Comparison of ENCODE assay signal across 15 cellular contexts in the genomic region with DNA sequence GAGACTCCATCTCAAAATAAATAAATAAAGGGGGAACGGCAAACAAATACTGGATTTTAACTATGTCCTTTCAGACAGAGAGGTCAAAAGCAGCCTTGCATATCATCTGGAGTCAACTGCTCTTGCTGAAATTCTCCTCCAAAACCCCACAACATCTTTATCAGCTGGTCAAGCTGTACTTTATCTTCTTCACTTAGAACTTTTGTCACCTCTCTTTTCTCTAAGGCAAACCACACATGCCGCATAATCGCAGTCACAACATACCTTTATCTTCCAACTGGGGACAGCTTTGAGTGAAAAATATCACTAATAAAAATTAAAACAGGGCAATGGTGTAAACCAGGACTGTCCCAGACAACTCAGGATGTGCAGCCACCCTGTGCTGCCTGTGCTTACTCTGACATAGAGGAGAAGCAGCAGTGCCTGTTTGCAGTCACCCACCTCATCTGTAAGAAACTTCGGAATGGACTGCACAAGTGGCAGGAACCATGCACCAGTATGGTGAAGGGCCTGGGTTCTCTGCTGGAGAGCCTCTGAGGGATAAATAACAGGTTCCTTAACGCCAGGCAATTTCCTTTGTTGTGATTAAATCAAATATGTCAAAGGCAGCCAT.
"Had no signal": no experiment of that assay in that cellular context is flagged by ENCODE, and none has a peak within 500 bp of the region (broad histone marks: within the 10 kb centered on the region; RNA-seq: fewer than 3 reads in every experiment).

No MANE protein-coding gene starts in this region.

- H3K27me3 Mint-ChIP-seq: activated naive CD4-positive, alpha-beta T cell treated with anti-CD3 and anti-CD28 coated beads, Interleukin-2, amount 10 ng/mL, durations not matched to agents 7 days and 5 days; naive B cell had no signal

- ATAC-seq: activated T-cell treated with anti-CD3 and anti-CD28 coated beads, Interleukin-2, amount 50 U/mL, for 72 hours; stimulated activated naive CD8-positive, alpha-beta T cell treated with anti-CD3 and anti-CD28 coated beads, Interleukin-15, Interleukin-2, amounts not matched to agents 100 U/mL and 50 U/mL, for 24 hours had no signal

- FAIRE-seq: kidney had no signal

- H3K4me3 ChIP-seq: coronary artery, lower lobe of right lung, sigmoid colon, smooth muscle cell had no signal

- H3K4me3 Mint-ChIP-seq: activated naive CD4-positive, alpha-beta T cell treated with anti-CD3 and anti-CD28 coated beads, Interleukin-2, amount 10 ng/mL, durations not matched to agents 7 days and 5 days; activated T-cell treated with anti-CD3 and anti-CD28 coated beads, Interleukin-2, amount 50 U/mL, for 72 hours; naive B cell had no signal

- H3K27ac Mint-ChIP-seq: activated naive CD4-positive, alpha-beta T cell treated with anti-CD3 and anti-CD28 coated beads, Interleukin-2, amount 10 ng/mL, durations not matched to agents 7 days and 5 days; activated T-cell treated with anti-CD3 and anti-CD28 coated beads, Interleukin-2, amount 50 U/mL, for 72 hours had no signal

- H3K9me3 Mint-ChIP-seq: activated naive CD4-positive, alpha-beta T cell treated with anti-CD3 and anti-CD28 coated beads, Interleukin-2, amount 10 ng/mL, durations not matched to agents 7 days and 5 days; activated T-cell treated with anti-CD3 and anti-CD28 coated beads, Interleukin-2, amount 50 U/mL, for 72 hours; naive B cell had no signal

- H3K4me2 ChIP-seq: smooth muscle cell had no signal

- DNase-seq: activated CD4-positive, alpha-beta T cell treated with anti-CD3 and anti-CD28 coated beads for 1 hour; activated CD4-positive, alpha-beta T cell treated with anti-CD3 and anti-CD28 coated beads, Interleukin-2, amount 50 U/mL, for 4 hours; activated effector memory CD4-positive, alpha-beta T cell treated with anti-CD3 and anti-CD28 coated beads, Interleukin-2, amount 50 U/mL, for 16 hours; activated naive CD4-positive, alpha-beta T cell treated with anti-CD3 and anti-CD28 coated beads, Interleukin-2, amount 10 ng/mL, durations not matched to agents 7 days and 5 days; activated T-cell treated with anti-CD3 and anti-CD28 coated beads, Interleukin-2, amount 50 U/mL, for 72 hours; cerebellar nuclear complex; kidney; lower lobe of right lung; naive B cell; sigmoid colon; stimulated activated CD4-positive, alpha-beta T cell treated with anti-CD3 and anti-CD28 coated beads, Interleukin-2, amount 100 ng/mL, for 48 hours; stimulated activated naive CD8-positive, alpha-beta T cell treated with anti-CD3 and anti-CD28 coated beads, Interleukin-15, Interleukin-2, amounts not matched to agents 100 U/mL and 50 U/mL, for 24 hours; WERI-Rb-1 had no signal

- H3K27me3 ChIP-seq: sigmoid colon had no signal

- H3K27ac ChIP-seq: coronary artery, lower lobe of right lung, sigmoid colon, WERI-Rb-1 had no signal

- H3K36me3 ChIP-seq: WERI-Rb-1 had no signal
